8 cellular contexts compared by ENCODE assay signal in genomic region chr6:32954983-32955802, GRCh38. TPM values are rescaled to one million over a fixed set of nuclear protein-coding genes. Genes with fewer than 3 reads are reported as not detected.
A peak's percentile ranks its signal among the peaks of the same experiment; 100 is the strongest.
DNase-seq lines count a peak whose midpoint lies in the region; ATAC-seq and TF ChIP-seq lines count a peak whose summit lies in the region.
"Had no signal": no experiment of that assay in that cellular context is flagged by ENCODE, and none has a peak within 500 bp of the region (broad histone marks: within the 10 kb centered on the region; RNA-seq: fewer than 3 reads in every experiment).

No MANE protein-coding gene starts in this region.

- H3K36me3 Mint-ChIP-seq in neural crest cell (ENCODE audit: low read depth), result no peaks in the 10 kb centered on the region

- no peak overlapping the region for H3K4me3 Mint-ChIP-seq in neural crest cell

- intact Hi-C loops in body of pancreas (cut with DNase I), result no loop called here

- H3K9ac ChIP-seq in KMS-11, result no peak overlapping the region

- peak; percentile 66 for DNase-seq in ELF-1 (ENCODE audit: low read depth, low spot score)
- peak; percentile 64 to 79 (median 70) for DNase-seq in body of pancreas
- no peak for DNase-seq in neural crest cell (ENCODE audit: low read depth, low spot score)
- DNase-seq in GM19240 (ENCODE audit: insufficient read length, low spot score), result no peak
- no peak for DNase-seq in DMS114 treated with DMSO at 0.1 percent for 48 hours (lab: John Stamatoyannopoulos, UW; ENCODE audit: unreplicated experiment)

- peaks cover 7% of the 10 kb centered on the region for H3K27me3 Mint-ChIP-seq in neural crest cell (ENCODE audit: low read depth)

- no peak for TF ChIP-seq POLR2A in body of pancreas (IDR thresholded peaks at IDR 0.05)

- 8 to 20% methylated on average over 3 of the region's 3 CpGs for WGBS in body of pancreas, 2 donors

- H4K20me1 ChIP-seq in KMS-11 (ENCODE audit: insufficient read depth), result no peaks in the 10 kb centered on the region

- peak; percentile 72 for TF ChIP-seq CTCF in KMS-11 (conservative IDR thresholded peaks at IDR 0.05; ENCODE audit: low read depth, low read length)
- TF ChIP-seq CTCF in body of pancreas (IDR thresholded peaks at IDR 0.05), result peak in 6 of 7 experiments; percentile 20 to 62 (median 54)
- peak; percentile 42 for TF ChIP-seq CTCF in neural crest cell (conservative IDR thresholded peaks at IDR 0.05)

- H3K4me3 ChIP-seq in KMS-11 (IDR thresholded peaks at IDR 0.05; ENCODE audit: insufficient read depth, low read depth, low read length) (no peak overlapping the region), body of pancreas (no peak overlapping the region)
- H3K4me3 ChIP-seq: ascending aorta had no signal

- peaks cover 8% of the 10 kb centered on the region for H3K4me1 Mint-ChIP-seq in neural crest cell

- no peaks in the 10 kb centered on the region for H3K36me3 ChIP-seq in KMS-11 (ENCODE audit: insufficient read depth)
- no peaks in the 10 kb centered on the region for H3K36me3 ChIP-seq in body of pancreas (replicated peaks in 1 of 2; ENCODE audit: insufficient read depth in 1 of 2, low read depth in 2 of 2)
- H3K36me3 ChIP-seq: ascending aorta had no signal

- no peak overlapping the region for H2AFZ ChIP-seq in KMS-11 (ENCODE audit: low read depth)

- H3K27me3 ChIP-seq in KMS-11 (ENCODE audit: insufficient read depth, low read depth) (no peaks in the 10 kb centered on the region), body of pancreas (no peaks in the 10 kb centered on the region)
- H3K27me3 ChIP-seq: ascending aorta had no signal

- H3K27ac Mint-ChIP-seq in neural crest cell (ENCODE audit: unreplicated experiment), result no peak overlapping the region

- H3K4me1 ChIP-seq in KMS-11 (ENCODE audit: low read depth, poor library complexity, severe bottlenecking) (peaks cover 28% of the 10 kb centered on the region), body of pancreas (peaks cover 22% of the 10 kb centered on the region)

- no peak overlapping the region for H3K27ac ChIP-seq in KMS-11
- peak overlapping the region; percentile 19 to 36 (median 27) for H3K27ac ChIP-seq in body of pancreas
- H3K27ac ChIP-seq: ascending aorta had no signal

- no peaks in the 10 kb centered on the region for H3K9me3 ChIP-seq in body of pancreas
- H3K9me3 ChIP-seq: ascending aorta had no signal

- no peaks in the 10 kb centered on the region; the same call in 1 of the 2 replicates for H3K79me2 ChIP-seq in KMS-11 (ENCODE audit: insufficient read depth, low read depth)

- ATAC-seq in body of pancreas, result peak; percentile 19
- no peak for ATAC-seq in HG02678 (IDR thresholded peaks at IDR 0.05; ENCODE audit: unreplicated experiment)

- peak overlapping the region; percentile 6; the same call in 1 of the 2 replicates for H3K4me2 ChIP-seq in KMS-11

- no peaks in the 10 kb centered on the region for H3K9me3 Mint-ChIP-seq in neural crest cell

RNA-seq across cellular contexts. Expression of gene HLA-DMA, which starts 2.3 kb away (rescaled TPM):
- total RNA-seq in body of pancreas (10 to 100 TPM; 15.8 to 26.7 TPM), neural crest cell (0.89 and 1.7 TPM in 2 replicates)

RNA-seq across cellular contexts. Expression of gene BRD2, which starts 13.2 kb away (rescaled TPM):
- total RNA-seq in body of pancreas, result 100 to 1,000 TPM in 1 of 2 donors, 10 to 100 TPM in 1; 99.1 to 171 TPM
- 312 and 329 TPM in 2 replicates for total RNA-seq in neural crest cell

RNA-seq across cellular contexts. Expression of gene HLA-DMB, which starts 14.4 kb away (rescaled TPM):
- 10 to 100 TPM in 1 of 2 donors, 1 to 10 TPM in 1; 3.0 to 14.3 TPM for total RNA-seq in body of pancreas
- total RNA-seq in neural crest cell, result 0.59 and 0.63 TPM in 2 replicates

RNA-seq across cellular contexts. Expression of gene HLA-DOA, which starts 54.2 kb away (rescaled TPM):
- 10 to 100 TPM in 1 of 2 donors, 1 to 10 TPM in 1; 2.0 to 83.3 TPM for total RNA-seq in body of pancreas
- total RNA-seq in neural crest cell, result 1.7 and 2.8 TPM in 2 replicates

Comparison
In these comparisons a context has a peak if more than half of its experiments do, and no peak if none do; other contexts are left out.
1. DNase-seq: peak in ELF-1 (single experiment) and body of pancreas (4 of 4); none in neural crest cell (single experiment), GM19240 (single experiment) and DMS114 treated with DMSO at 0.1 percent for 48 hours (single experiment).
2. Peak in every context shown above with its lines, with median percentiles within 50 percentile points of each other: CTCF ChIP-seq.